ENCODE assay signal across 8 cellular contexts in the genomic region with DNA sequence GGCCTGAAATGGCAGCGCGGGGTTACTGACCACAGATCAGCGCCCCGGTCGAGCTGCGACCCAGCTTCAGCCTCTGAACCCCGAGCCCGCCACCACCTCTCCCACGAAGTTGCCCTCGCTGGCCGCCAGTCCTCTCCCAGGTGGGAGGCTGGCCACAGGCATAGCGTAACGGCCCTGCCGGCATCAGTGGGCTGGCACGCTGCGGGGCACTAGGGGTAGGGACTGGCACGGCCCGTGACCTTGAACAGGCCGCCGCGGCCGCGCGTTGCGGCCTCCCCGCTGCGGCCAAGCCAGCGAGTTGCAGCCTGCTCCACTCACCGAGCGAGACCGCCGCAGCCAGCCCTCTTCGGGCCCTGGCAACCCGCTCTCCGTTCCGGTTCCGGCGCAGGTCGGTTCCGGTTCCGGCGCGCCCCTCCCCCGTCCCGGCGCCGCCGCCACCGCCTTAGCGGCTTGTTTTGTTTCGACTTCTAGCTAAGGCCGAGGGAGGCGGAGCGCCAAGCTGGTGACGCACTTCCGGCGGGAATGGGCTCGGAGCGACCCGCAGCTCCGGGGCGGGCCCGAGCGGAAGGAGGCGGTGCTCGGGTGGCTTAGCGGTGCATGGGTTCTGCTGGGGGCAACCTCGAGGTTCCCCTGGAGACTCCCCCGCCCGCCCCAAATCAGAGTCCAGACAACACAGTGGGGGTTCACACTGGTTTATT. TPM values are rescaled to one million over a fixed set of nuclear protein-coding genes. Genes with fewer than 3 reads are reported as not detected.
A peak's percentile ranks its signal among the peaks of the same experiment; 100 is the strongest.
DNase-seq lines count a peak whose midpoint lies in the region; ATAC-seq and TF ChIP-seq lines count a peak whose summit lies in the region.

A gene with protein sequence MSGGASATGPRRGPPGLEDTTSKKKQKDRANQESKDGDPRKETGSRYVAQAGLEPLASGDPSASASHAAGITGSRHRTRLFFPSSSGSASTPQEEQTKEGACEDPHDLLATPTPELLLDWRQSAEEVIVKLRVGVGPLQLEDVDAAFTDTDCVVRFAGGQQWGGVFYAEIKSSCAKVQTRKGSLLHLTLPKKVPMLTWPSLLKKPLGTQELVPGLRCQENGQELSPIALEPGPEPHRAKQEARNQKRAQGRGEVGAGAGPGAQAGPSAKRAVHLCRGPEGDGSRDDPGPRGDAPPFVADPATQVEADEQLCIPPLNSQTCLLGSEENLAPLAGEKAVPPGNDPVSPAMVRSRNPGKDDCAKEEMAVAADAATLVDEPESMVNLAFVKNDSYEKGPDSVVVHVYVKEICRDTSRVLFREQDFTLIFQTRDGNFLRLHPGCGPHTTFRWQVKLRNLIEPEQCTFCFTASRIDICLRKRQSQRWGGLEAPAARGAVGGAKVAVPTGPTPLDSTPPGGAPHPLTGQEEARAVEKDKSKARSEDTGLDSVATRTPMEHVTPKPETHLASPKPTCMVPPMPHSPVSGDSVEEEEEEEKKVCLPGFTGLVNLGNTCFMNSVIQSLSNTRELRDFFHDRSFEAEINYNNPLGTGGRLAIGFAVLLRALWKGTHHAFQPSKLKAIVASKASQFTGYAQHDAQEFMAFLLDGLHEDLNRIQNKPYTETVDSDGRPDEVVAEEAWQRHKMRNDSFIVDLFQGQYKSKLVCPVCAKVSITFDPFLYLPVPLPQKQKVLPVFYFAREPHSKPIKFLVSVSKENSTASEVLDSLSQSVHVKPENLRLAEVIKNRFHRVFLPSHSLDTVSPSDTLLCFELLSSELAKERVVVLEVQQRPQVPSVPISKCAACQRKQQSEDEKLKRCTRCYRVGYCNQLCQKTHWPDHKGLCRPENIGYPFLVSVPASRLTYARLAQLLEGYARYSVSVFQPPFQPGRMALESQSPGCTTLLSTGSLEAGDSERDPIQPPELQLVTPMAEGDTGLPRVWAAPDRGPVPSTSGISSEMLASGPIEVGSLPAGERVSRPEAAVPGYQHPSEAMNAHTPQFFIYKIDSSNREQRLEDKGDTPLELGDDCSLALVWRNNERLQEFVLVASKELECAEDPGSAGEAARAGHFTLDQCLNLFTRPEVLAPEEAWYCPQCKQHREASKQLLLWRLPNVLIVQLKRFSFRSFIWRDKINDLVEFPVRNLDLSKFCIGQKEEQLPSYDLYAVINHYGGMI (N-terminal part only) (minus strand): TSS at position 386 of the 698 bp plus-strand sequence. CDS start 1,678 bp downstream, outside the sequence.

- ATAC-seq in DND-41 (ENCODE audit: insufficient read depth, low read depth) (peak; percentile 96), GM21717 (IDR thresholded peaks at IDR 0.05; ENCODE audit: unreplicated experiment) (peak; percentile 66)

- H3K4me1 ChIP-seq in DND-41 (ENCODE audit: insufficient read depth, low read length) (peaks cover 23% of the 10 kb centered on the region), Karpas-422 (ENCODE audit: low read length) (peaks cover 22% of the 10 kb centered on the region), stomach (peaks cover 18 to 31% (median 27%) of the 10 kb centered on the region in 4 donors)

- H3K36me3 ChIP-seq in DND-41 (ENCODE audit: insufficient read depth, low read length) (peaks cover 49% of the 10 kb centered on the region), Karpas-422 (ENCODE audit: insufficient read depth, low read length) (peaks cover 26% of the 10 kb centered on the region), neural cell (ENCODE audit: insufficient read depth, low read length) (peaks cover 1% of the 10 kb centered on the region), stomach (peaks cover 76 to 82% (median 80%) of the 10 kb centered on the region in 4 donors)

- TF ChIP-seq CTCF in DND-41 (IDR thresholded peaks at IDR 0.05; ENCODE audit: borderline replicate concordance, extremely low read depth, low read length, poor library complexity, severe bottlenecking): no peak
- TF ChIP-seq CTCF in fibroblast of pulmonary artery (IDR thresholded peaks at IDR 0.05; ENCODE audit: low read length, missing control alignments): no peak
- TF ChIP-seq CTCF in neural cell (IDR thresholded peaks at IDR 0.05; ENCODE audit: poor library complexity, severe bottlenecking): no peak
- TF ChIP-seq CTCF in stomach (IDR thresholded peaks at IDR 0.05): peak in 1 of 7 experiments; percentile 5

- intact Hi-C loops in stomach (cut with DNase I; ENCODE audit: low total_unique reads): no loop called here

- H3K9me3 ChIP-seq in DND-41 (ENCODE audit: insufficient read depth, low read length, severe bottlenecking): no peaks in the 10 kb centered on the region
- H3K9me3 ChIP-seq in Karpas-422 (ENCODE audit: low read length): no peaks in the 10 kb centered on the region
- H3K9me3 ChIP-seq in neural cell (ENCODE audit: low read length): no peaks in the 10 kb centered on the region
- H3K9me3 ChIP-seq in stomach: no peaks in the 10 kb centered on the region

- TF ChIP-seq RAD21 in neural cell (conservative IDR thresholded peaks at IDR 0.05): peak; percentile 46

- H4K20me1 ChIP-seq in DND-41 (ENCODE audit: insufficient read depth, low read length) (peaks cover 6% of the 10 kb centered on the region; the same call in 1 of the 2 replicates), Karpas-422 (ENCODE audit: insufficient read depth, low read depth, low read length) (peaks cover 5% of the 10 kb centered on the region; the same call in 1 of the 2 replicates), neural cell (ENCODE audit: insufficient read depth) (no peaks in the 10 kb centered on the region)

- H3K27me3 ChIP-seq in DND-41 (ENCODE audit: insufficient read depth, low read length, poor library complexity): no peaks in the 10 kb centered on the region
- H3K27me3 ChIP-seq in Karpas-422 (ENCODE audit: low read length): no peaks in the 10 kb centered on the region
- no peaks in the 10 kb centered on the region for H3K27me3 ChIP-seq in neural cell (ENCODE audit: insufficient read depth, low read depth, low read length)
- no peaks in the 10 kb centered on the region for H3K27me3 ChIP-seq in stomach

- peak; percentile 96 for DNase-seq in DND-41
- DNase-seq in Karpas-422: peak; percentile 98
- DNase-seq in SHP77 (lab: John Stamatoyannopoulos, UW): peak; percentile 90 to 92
- peak; percentile 92 for DNase-seq in activated effector memory CD4-positive, alpha-beta T cell treated with Interleukin-2 at 50 U/mL for 16 hours
- DNase-seq in fibroblast of pulmonary artery (ENCODE audit: low read depth): peak; percentile 94
- DNase-seq in stomach: peak; percentile 98

- H3K4me2 ChIP-seq in DND-41 (ENCODE audit: insufficient read depth, low read length) (peak within 1 kb of the TSS; percentile 97), Karpas-422 (ENCODE audit: low read depth, low read length, poor library complexity, severe bottlenecking) (peak within 1 kb of the TSS; percentile 93), neural cell (ENCODE audit: low read length) (peak within 1 kb of the TSS; percentile 100)

- peak within 1 kb of the TSS; percentile 98 for H2AFZ ChIP-seq in DND-41 (ENCODE audit: low read depth, low read length)
- 0 out of 2 replicates have a peak within 1 kb of the TSS, but pooled peaks have one; percentile 28 for H2AFZ ChIP-seq in Karpas-422 (ENCODE audit: low read length)
- peak within 1 kb of the TSS; percentile 73 for H2AFZ ChIP-seq in neural cell (ENCODE audit: low read depth, low read length)

- H3F3A ChIP-seq in neural cell (ENCODE audit: insufficient read depth, low read length, poor library complexity, severe bottlenecking): no peaks in the 10 kb centered on the region

- 0 to 1% (median 1%) methylated on average over 7 to 70 of the region's 70 CpGs for WGBS in stomach, 5 donors

- H3K27ac ChIP-seq in DND-41 (ENCODE audit: low read length): peak within 1 kb of the TSS; percentile 94
- peak within 1 kb of the TSS; percentile 70 for H3K27ac ChIP-seq in Karpas-422 (ENCODE audit: low read length)
- peak within 1 kb of the TSS; percentile 92 for H3K27ac ChIP-seq in neural cell (ENCODE audit: low read length)
- peak within 1 kb of the TSS; percentile 87 to 98 (median 96) for H3K27ac ChIP-seq in stomach

- H3K9ac ChIP-seq in DND-41 (ENCODE audit: low read depth, low read length) (peak within 1 kb of the TSS; percentile 99), Karpas-422 (ENCODE audit: low read length) (peak within 1 kb of the TSS; percentile 98), neural cell (ENCODE audit: low read length) (peak within 1 kb of the TSS; percentile 97)

- H3K4me3 ChIP-seq in DND-41 (ENCODE audit: low read depth in 1 of 2, low read length in 2 of 2) (peak within 1 kb of the TSS; percentile 59 to 100), Karpas-422 (ENCODE audit: low read length) (peak within 1 kb of the TSS; percentile 90), fibroblast of pulmonary artery (replicated peaks; ENCODE audit: low read depth, low read length) (peak within 1 kb of the TSS; percentile 75), neural cell (ENCODE audit: low read length) (peak within 1 kb of the TSS; percentile 100), stomach (peak within 1 kb of the TSS; percentile 62 to 100 (median 98))

- H3K9me2 ChIP-seq in Karpas-422 (replicated peaks; ENCODE audit: insufficient read depth, low read length) (no peaks in the 10 kb centered on the region), neural cell (ENCODE audit: insufficient read depth, low read length) (no peaks in the 10 kb centered on the region)

- TF ChIP-seq EP300 in neural cell (conservative IDR thresholded peaks at IDR 0.05; ENCODE audit: poor library complexity, severe bottlenecking) (peak; percentile 75), stomach (IDR thresholded peaks at IDR 0.05) (no peak)

- TF ChIP-seq POLR2A in stomach (IDR thresholded peaks at IDR 0.05): peak in 2 of 4 donors; percentile 39 to 44

- peaks cover 19% of the 10 kb centered on the region for H3K79me2 ChIP-seq in DND-41 (ENCODE audit: insufficient read depth, low read length)
- peaks cover 24% of the 10 kb centered on the region for H3K79me2 ChIP-seq in Karpas-422 (ENCODE audit: low read length)
- H3K79me2 ChIP-seq in neural cell (replicated peaks; ENCODE audit: insufficient read depth, low read length): peaks cover 15% of the 10 kb centered on the region

TF ChIP-seq in neural cell, 6 proteins besides CTCF, POLR2A, EP300 and RAD21 (continues in another document):
- TF ChIP-seq TAF1 (IDR thresholded peaks at IDR 0.05; ENCODE audit: low read depth): no peak
- peak; percentile 85 for TF ChIP-seq MXI1 (conservative IDR thresholded peaks at IDR 0.05; ENCODE audit: poor library complexity, severe bottlenecking)
- TF ChIP-seq SMC3 (conservative IDR thresholded peaks at IDR 0.05; ENCODE audit: poor library complexity): peak; percentile 59

RNA-seq across cellular contexts. Expression of the gene that starts here (rescaled TPM):
- total RNA-seq in Karpas-422 (2014; rRNA removed; shearing (Covaris generic); ENCODE audit: low replicate concordance): 31.5 and 111 TPM in 2 replicates
- polyA plus RNA-seq in neural cell (58.5 and 62.0 TPM in 2 replicates), stomach (10 to 100 TPM; 15.6 to 16.6 (median 15.7) TPM)
- 64.7 and 67.2 TPM in 2 replicates for polyA minus RNA-seq in neural cell
- 10 to 100 TPM; 21.6 to 77.2 (median 57.1) TPM for total RNA-seq in stomach

Comparison
In these comparisons a context has a peak if more than half of its experiments do, and no peak if none do; other contexts are left out.
1. Peak in every context shown above with its lines: DNase-seq, ATAC-seq, H3K4me3 ChIP-seq and H3K27ac ChIP-seq.
2. H2AFZ ChIP-seq: peak in every context shown above with its lines; median percentile 98 in DND-41; 73 in neural cell; 28 in Karpas-422.